In genomic region chr19:51398096-51398704, GRCh38 we compare ENCODE assay signal across 8 cellular contexts. TPM values are rescaled to one million over a fixed set of nuclear protein-coding genes. Genes with fewer than 3 reads are reported as not detected.
DNase-seq lines count a peak whose midpoint lies in the region; ATAC-seq and TF ChIP-seq lines count a peak whose summit lies in the region.

No MANE protein-coding gene starts in this region.

- in situ Hi-C loops in GM13977 (cut with MboI; ENCODE audit: low pct_unique_long_range_greater_than_20kb, low sequenced_read_pairs, unreplicated experiment): no loop called here

- peak overlapping the region in 3 of 5 donors; percentile 3 to 23 (median 10) for H3K4me3 Mint-ChIP-seq in immature natural killer cell

- ATAC-seq in GM19455 (IDR thresholded peaks at IDR 0.05; ENCODE audit: unreplicated experiment) (no peak), GM21723 (IDR thresholded peaks at IDR 0.05; ENCODE audit: unreplicated experiment) (no peak)

- peaks cover 4 to 8% (median 7%) of the 10 kb centered on the region in 3 donors for H3K27me3 Mint-ChIP-seq in immature natural killer cell (ENCODE audit: low read depth in 3 of 3)

- H3K79me2 ChIP-seq in SU-DHL-6 (ENCODE audit: insufficient read depth, low read length): no peaks in the 10 kb centered on the region

- peak; percentile 63 for TF ChIP-seq CTCF in AG09319 (IDR thresholded peaks at IDR 0.05; ENCODE audit: low read depth, low read length)
- peak; percentile 63 for TF ChIP-seq CTCF in GM13977 (IDR thresholded peaks at IDR 0.05; ENCODE audit: extremely low read depth, insufficient read depth, missing control alignments)
- TF ChIP-seq CTCF in SU-DHL-6 (IDR thresholded peaks at IDR 0.05; ENCODE audit: insufficient read depth, low read length, poor library complexity, severe bottlenecking): peak; percentile 38

- H4K20me1 ChIP-seq in SU-DHL-6 (ENCODE audit: low read depth, low read length): no peaks in the 10 kb centered on the region

- H3K36me3 ChIP-seq in SU-DHL-6 (ENCODE audit: low read length): no peaks in the 10 kb centered on the region

- DNase-seq in AG09319 (ENCODE audit: extremely low read depth, low read depth) (no peak), GM13977 (ENCODE audit: low spot score) (no peak), immature natural killer cell (peak in 2 of 3 donors; percentile 36 to 46), amygdala (lab: John Stamatoyannopoulos, UW) (no peak), NCI-H2107 treated with DMSO at 0.1 percent for 48 hours (lab: John Stamatoyannopoulos, UW; ENCODE audit: unreplicated experiment) (no peak)

- H3K36me3 Mint-ChIP-seq in immature natural killer cell: peaks cover 13 to 21% (median 21%) of the 10 kb centered on the region in 3 donors

- no peak overlapping the region for H2AFZ ChIP-seq in SU-DHL-6 (ENCODE audit: low read depth, low read length, severe bottlenecking)

- H3K4me3 ChIP-seq in SU-DHL-6 (ENCODE audit: insufficient read depth, low read length, poor library complexity, severe bottlenecking): no peak overlapping the region

- no peak overlapping the region for H3K27ac ChIP-seq in SU-DHL-6 (ENCODE audit: low read depth, low read length)

- peaks cover 0 to 11% (median 5%) of the 10 kb centered on the region in 6 donors for H3K9me3 Mint-ChIP-seq in immature natural killer cell

- H3K27ac Mint-ChIP-seq in immature natural killer cell: peak overlapping the region; percentile 25 to 96 (median 62)

- no peaks in the 10 kb centered on the region for H3K27me3 ChIP-seq in SU-DHL-6 (ENCODE audit: low read length)

- H3K9ac ChIP-seq in SU-DHL-6 (ENCODE audit: low read length): no peak overlapping the region

- H3K4me1 Mint-ChIP-seq in immature natural killer cell: peaks cover 60 to 80% of the 10 kb centered on the region in 2 donors

- H3F3A ChIP-seq in SU-DHL-6 (ENCODE audit: insufficient read depth): peaks cover 16% of the 10 kb centered on the region; the same call in 1 of the 2 replicates

- no peaks in the 10 kb centered on the region for H3K9me2 ChIP-seq in SU-DHL-6 (replicated peaks; ENCODE audit: insufficient read depth, low read length)

- no peak overlapping the region for H3K4me2 ChIP-seq in SU-DHL-6 (ENCODE audit: low read depth, low read length, poor library complexity, severe bottlenecking)

- no peaks in the 10 kb centered on the region for H3K9me3 ChIP-seq in SU-DHL-6 (ENCODE audit: insufficient read depth, low read length)

RNA-seq across cellular contexts. Expression of gene C19orf84, which starts 7.8 kb away (rescaled TPM):
- 1 to 10 TPM in 2 of 3 donors, not detected in 1; 1.7 to 3.8 TPM for polyA plus RNA-seq in immature natural killer cell

RNA-seq across cellular contexts. Expression of gene LIM2, which starts 10.4 kb away (rescaled TPM):
- 10 to 100 TPM; 19.2 to 40.0 (median 37.9) TPM for polyA plus RNA-seq in immature natural killer cell

RNA-seq across cellular contexts. Expression of gene SIGLEC10, which starts 19.2 kb away (rescaled TPM):
- 1 to 10 TPM in 1 of 3 donors, under 1 TPM in 2; 0.09 to 1.8 (median 0.39) TPM for polyA plus RNA-seq in immature natural killer cell

RNA-seq across cellular contexts. Expression of gene NKG7, which starts 25.7 kb away (rescaled TPM):
- 1,000 to 10,000 TPM; 7,925 to 8,923 (median 8,385) TPM for polyA plus RNA-seq in immature natural killer cell

RNA-seq across cellular contexts. Expression of gene CLDND2, which starts 29.4 kb away (rescaled TPM):
- under 1 TPM in 1 of 3 donors, not detected in 2; 0.83 TPM for polyA plus RNA-seq in immature natural killer cell

Comparison
In these comparisons a context has a peak if more than half of its experiments do, and no peak if none do; other contexts are left out.
1. DNase-seq: peak in immature natural killer cell (2 of 3); none in AG09319 (single experiment), GM13977 (single experiment), amygdala (0 of 56) and NCI-H2107 treated with DMSO at 0.1 percent for 48 hours (single experiment).
2. Peak in every context shown above with its lines, with median percentiles within 50 percentile points of each other: CTCF ChIP-seq.